Comparison of ENCODE assay signal across 13 cellular contexts in genomic region chr18:49690307-49690706, GRCh38.
A peak's percentile ranks its signal among the peaks of the same experiment; 100 is the strongest.
DNase-seq lines count a peak whose midpoint lies in the region; ATAC-seq and TF ChIP-seq lines count a peak whose summit lies in the region.
"Had no signal": no experiment of that assay in that cellular context is flagged by ENCODE, and none has a peak within 500 bp of the region (broad histone marks: within the 10 kb centered on the region; RNA-seq: fewer than 3 reads in every experiment).

No MANE protein-coding gene starts in this region.

- TF ChIP-seq CTCF in astrocyte of the spinal cord (IDR thresholded peaks at IDR 0.05; ENCODE audit: low read depth, low read length) (no peak), MM.1S (IDR thresholded peaks at IDR 0.05; ENCODE audit: low read length) (no peak)

- in situ Hi-C loops in astrocyte of the spinal cord (cut with HindIII; ENCODE audit: low sequenced_read_pairs), result no loop called here

- no peak overlapping the region for H2AFZ ChIP-seq in MM.1S (ENCODE audit: low read length)

- no peaks in the 10 kb centered on the region for H3K36me3 ChIP-seq in MM.1S (replicated peaks; ENCODE audit: insufficient read depth, low read length)
- H3K36me3 ChIP-seq: lower lobe of right lung had no signal

- ATAC-seq in GM18868 (IDR thresholded peaks at IDR 0.05; ENCODE audit: unreplicated experiment), result no peak
- no peak for ATAC-seq in HG02623 (IDR thresholded peaks at IDR 0.05; ENCODE audit: unreplicated experiment)
- ATAC-seq: lower lobe of right lung had no signal

- H3F3A ChIP-seq in MM.1S (ENCODE audit: insufficient read depth, low read length), result no peaks in the 10 kb centered on the region

- H4K20me1 ChIP-seq in MM.1S (ENCODE audit: insufficient read depth, low read length), result no peaks in the 10 kb centered on the region

- no peaks in the 10 kb centered on the region for H3K79me2 ChIP-seq in MM.1S (ENCODE audit: low read length)

- no peak overlapping the region for H3K27ac ChIP-seq in MM.1S (ENCODE audit: low read length)
- H3K27ac ChIP-seq: lower lobe of right lung had no signal

- intact Hi-C loops in posterior vena cava (cut with DNase I), result no loop called here

- no peak overlapping the region for H3K4me3 ChIP-seq in astrocyte of the spinal cord (ENCODE audit: low read depth, low read length)
- no peak overlapping the region for H3K4me3 ChIP-seq in MM.1S (ENCODE audit: low read length)
- H3K4me3 ChIP-seq: lower lobe of right lung had no signal

- H3K4me1 ChIP-seq in MM.1S (ENCODE audit: low read length), result no peaks in the 10 kb centered on the region
- H3K4me1 ChIP-seq: lower lobe of right lung had no signal

- H3K9me2 ChIP-seq in MM.1S (replicated peaks; ENCODE audit: insufficient read depth, low read length), result no peaks in the 10 kb centered on the region

- H3K9ac ChIP-seq in MM.1S (ENCODE audit: low read length), result no peak overlapping the region

- no peak overlapping the region for H3K4me2 ChIP-seq in MM.1S (ENCODE audit: low read depth, low read length)

- H3K9me3 ChIP-seq in MM.1S (replicated peaks; ENCODE audit: insufficient read depth, low read length), result no peaks in the 10 kb centered on the region
- H3K9me3 ChIP-seq: lower lobe of right lung had no signal

- DNase-seq in AG20443 (ENCODE audit: low spot score) (peak; percentile 41), HT-29 (ENCODE audit: low spot score) (peak; percentile 12), astrocyte of the spinal cord (ENCODE audit: low read depth, low spot score) (peak; percentile 95), kidney tubule cell (ENCODE audit: low spot score) (peak; percentile 96), posterior vena cava (ENCODE audit: low spot score) (no peak), MM.1S (no peak)
- DNase-seq: activated effector memory CD4-positive, alpha-beta T cell treated with Interleukin-2 at 50 U/mL for 16 hours; DMS 273 treated with DMSO at 0.1 percent for 48 hours; lower lobe of right lung; NCI-H446; right cardiac atrium had no signal

- no peaks in the 10 kb centered on the region for H3K27me3 ChIP-seq in MM.1S (replicated peaks; ENCODE audit: insufficient read depth, low read length)

Comparison
In these comparisons a context has a peak if more than half of its experiments do, and no peak if none do; other contexts are left out.
1. DNase-seq: peak in AG20443 (single experiment), HT-29 (single experiment), astrocyte of the spinal cord (single experiment) and kidney tubule cell (single experiment); none in posterior vena cava (single experiment) and MM.1S (single experiment).